ENCODE assay signal across 16 cellular contexts in the genomic region with DNA sequence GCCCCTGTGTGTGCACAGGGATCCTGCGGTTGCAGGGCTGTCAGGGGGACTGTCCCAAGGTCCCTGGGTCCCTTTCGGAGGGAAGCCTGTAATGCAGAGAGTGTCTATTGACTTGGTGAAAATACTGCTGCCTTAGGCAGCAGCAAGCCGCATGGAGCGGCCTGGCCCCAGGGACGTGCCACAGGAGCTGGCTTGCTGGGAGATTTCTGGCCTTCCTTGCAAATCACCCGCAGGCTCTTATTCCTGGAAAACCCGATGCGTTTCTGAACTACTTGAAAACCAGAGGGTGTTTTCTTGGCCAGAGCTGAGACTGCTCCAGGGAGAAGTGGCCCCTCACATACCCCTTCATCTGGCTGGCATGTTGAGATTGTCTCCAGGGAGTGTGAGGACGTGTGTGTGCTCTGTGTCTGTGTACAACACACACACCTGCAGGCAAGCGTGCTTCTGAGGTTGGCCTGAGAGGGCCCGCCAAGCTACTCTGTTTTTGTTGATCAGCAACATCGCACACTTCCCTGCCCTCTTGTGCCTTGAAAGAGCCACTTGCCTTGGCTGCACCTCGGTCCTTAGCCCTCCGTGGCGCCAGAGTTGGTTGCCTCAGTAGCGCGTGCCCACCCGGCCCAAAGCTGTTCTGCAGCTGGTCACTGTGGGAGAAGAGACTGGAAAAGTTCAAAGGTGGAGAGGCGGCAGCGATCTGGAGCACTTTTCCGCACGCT. TPM values are rescaled to one million over a fixed set of nuclear protein-coding genes. Genes with fewer than 3 reads are reported as not detected.
DNase-seq lines count a peak whose midpoint lies in the region; ATAC-seq and TF ChIP-seq lines count a peak whose summit lies in the region.
"Had no signal": no experiment of that assay in that cellular context is flagged by ENCODE, and none has a peak within 500 bp of the region (broad histone marks: within the 10 kb centered on the region; RNA-seq: fewer than 3 reads in every experiment).

No MANE protein-coding gene starts in this region.

- H3K36me3 ChIP-seq in neural cell (ENCODE audit: insufficient read depth, low read length) (no peaks in the 10 kb centered on the region), tibial artery (no peaks in the 10 kb centered on the region), BE2C (no peaks in the 10 kb centered on the region)
- H3K36me3 ChIP-seq: BLaER1 treated with 17β-estradiol and CSF1 and Interleukin-3, amounts not matched to agents 10 nM and 100 nM had no signal

- peak overlapping the region; percentile 63 for H3K27ac ChIP-seq in cingulate gyrus (ENCODE audit: low read depth, low read length)
- peak overlapping the region; percentile 10 for H3K27ac ChIP-seq in neural cell (ENCODE audit: low read length)
- peak overlapping the region; percentile 98 to 100 for H3K27ac ChIP-seq in tibial artery
- no peak overlapping the region for H3K27ac ChIP-seq in RWPE1
- H3K27ac ChIP-seq: BLaER1 treated with 17β-estradiol and CSF1 and Interleukin-3, amounts not matched to agents 10 nM and 100 nM had no signal

- TF ChIP-seq CTCF in neural cell (IDR thresholded peaks at IDR 0.05; ENCODE audit: poor library complexity, severe bottlenecking) (no peak), tibial artery (IDR thresholded peaks at IDR 0.05) (no peak), BE2C (IDR thresholded peaks at IDR 0.05; ENCODE audit: low read depth, low read length) (no peak), RWPE1 (conservative IDR thresholded peaks at IDR 0.05; ENCODE audit: low read depth) (no peak)

- CTCF ChIA-PET in RWPE1 (lab: Yijun Ruan, JAX): no interaction called here

- POLR2A ChIA-PET in RWPE1 (lab: Yijun Ruan, JAX; ENCODE audit: low non-redundant PET): no interaction called here

- peaks cover 96% of the 10 kb centered on the region for H3K79me2 ChIP-seq in neural cell (replicated peaks; ENCODE audit: insufficient read depth, low read length)

- intact Hi-C loops in tibial artery (cut with DNase I; ENCODE audit: low total_unique reads): loop anchor here (5.0 kb wide), 1 partner anchor 33 kb away; no protein-coding TSS in a partner anchor

- no peak for ATAC-seq in HG02981 (IDR thresholded peaks at IDR 0.05; ENCODE audit: unreplicated experiment)
- ATAC-seq: PC-3 had no signal

- H2AFZ ChIP-seq in neural cell (ENCODE audit: low read depth, low read length): no peak overlapping the region

- H3K9ac ChIP-seq in neural cell (ENCODE audit: low read length): peak overlapping the region; percentile 4
- H3K9ac ChIP-seq: BLaER1 treated with 17β-estradiol and CSF1 and Interleukin-3, amounts not matched to agents 10 nM and 100 nM had no signal

- H3K4me2 ChIP-seq in neural cell (ENCODE audit: low read length): no peak overlapping the region
- H3K4me2 ChIP-seq: BLaER1 treated with 17β-estradiol and CSF1 and Interleukin-3, amounts not matched to agents 10 nM and 100 nM had no signal

- H3K9me2 ChIP-seq in neural cell (ENCODE audit: insufficient read depth, low read length): no peaks in the 10 kb centered on the region

- no peak for TF ChIP-seq RAD21 in neural cell (conservative IDR thresholded peaks at IDR 0.05)

- H3K9me3 ChIP-seq in neural cell (ENCODE audit: low read length) (no peaks in the 10 kb centered on the region), tibial artery (no peaks in the 10 kb centered on the region), BE2C (no peaks in the 10 kb centered on the region)
- H3K9me3 ChIP-seq: BLaER1 treated with 17β-estradiol and CSF1 and Interleukin-3, amounts not matched to agents 10 nM and 100 nM had no signal

- DNase-seq in DMS79 treated with DMSO at 0.1 percent for 48 hours (lab: John Stamatoyannopoulos, UW) (peak; percentile 87), tibial artery (no peak), BE2C (no peak), NOMO-1 treated with DMSO at 0.1 percent for 48 hours (lab: John Stamatoyannopoulos, UW; ENCODE audit: unreplicated experiment) (no peak), RWPE1 (ENCODE audit: low spot score) (no peak)
- DNase-seq: GF-D8, NCI-H1092, NCI-H146, NCI-H2081, NCI-H748 treated with DMSO at 0.1 percent for 48 hours, PC-3 had no signal

- H3K27me3 ChIP-seq in neural cell (ENCODE audit: insufficient read depth, low read depth, low read length) (no peaks in the 10 kb centered on the region), tibial artery (no peaks in the 10 kb centered on the region), BE2C (peaks cover 29% of the 10 kb centered on the region)

- peaks cover 0 to 100% (median 84%) of the 10 kb centered on the region in 4 donors for H3K4me1 ChIP-seq in tibial artery
- no peaks in the 10 kb centered on the region for H3K4me1 ChIP-seq in BE2C
- H3K4me1 ChIP-seq: BLaER1 treated with 17β-estradiol and CSF1 and Interleukin-3, amounts not matched to agents 10 nM and 100 nM had no signal

- no peak for TF ChIP-seq EP300 in neural cell (conservative IDR thresholded peaks at IDR 0.05; ENCODE audit: poor library complexity, severe bottlenecking)

- no peaks in the 10 kb centered on the region for H4K20me1 ChIP-seq in neural cell (ENCODE audit: insufficient read depth)

- H3K4me3 ChIP-seq in neural cell (ENCODE audit: low read length) (no peak overlapping the region), tibial artery (peak overlapping the region; percentile 31 to 33), BE2C (ENCODE audit: low read depth, low read length) (no peak overlapping the region)
- H3K4me3 ChIP-seq: BLaER1 treated with 17β-estradiol and CSF1 and Interleukin-3, amounts not matched to agents 10 nM and 100 nM had no signal

- H3F3A ChIP-seq in neural cell (ENCODE audit: insufficient read depth, low read length, poor library complexity, severe bottlenecking): no peaks in the 10 kb centered on the region

TF ChIP-seq in neural cell, 6 proteins besides CTCF, POLR2A, EP300 and RAD21:
- TF ChIP-seq MXI1 (conservative IDR thresholded peaks at IDR 0.05; ENCODE audit: poor library complexity, severe bottlenecking): no peak
- no peak for TF ChIP-seq EZH2 (IDR thresholded peaks at IDR 0.05; ENCODE audit: borderline replicate concordance, insufficient read depth, low read length, poor library complexity, severe bottlenecking)
- TF ChIP-seq POLR2AphosphoS5 (IDR thresholded peaks at IDR 0.05): no peak
- TF ChIP-seq, protein P1, sequence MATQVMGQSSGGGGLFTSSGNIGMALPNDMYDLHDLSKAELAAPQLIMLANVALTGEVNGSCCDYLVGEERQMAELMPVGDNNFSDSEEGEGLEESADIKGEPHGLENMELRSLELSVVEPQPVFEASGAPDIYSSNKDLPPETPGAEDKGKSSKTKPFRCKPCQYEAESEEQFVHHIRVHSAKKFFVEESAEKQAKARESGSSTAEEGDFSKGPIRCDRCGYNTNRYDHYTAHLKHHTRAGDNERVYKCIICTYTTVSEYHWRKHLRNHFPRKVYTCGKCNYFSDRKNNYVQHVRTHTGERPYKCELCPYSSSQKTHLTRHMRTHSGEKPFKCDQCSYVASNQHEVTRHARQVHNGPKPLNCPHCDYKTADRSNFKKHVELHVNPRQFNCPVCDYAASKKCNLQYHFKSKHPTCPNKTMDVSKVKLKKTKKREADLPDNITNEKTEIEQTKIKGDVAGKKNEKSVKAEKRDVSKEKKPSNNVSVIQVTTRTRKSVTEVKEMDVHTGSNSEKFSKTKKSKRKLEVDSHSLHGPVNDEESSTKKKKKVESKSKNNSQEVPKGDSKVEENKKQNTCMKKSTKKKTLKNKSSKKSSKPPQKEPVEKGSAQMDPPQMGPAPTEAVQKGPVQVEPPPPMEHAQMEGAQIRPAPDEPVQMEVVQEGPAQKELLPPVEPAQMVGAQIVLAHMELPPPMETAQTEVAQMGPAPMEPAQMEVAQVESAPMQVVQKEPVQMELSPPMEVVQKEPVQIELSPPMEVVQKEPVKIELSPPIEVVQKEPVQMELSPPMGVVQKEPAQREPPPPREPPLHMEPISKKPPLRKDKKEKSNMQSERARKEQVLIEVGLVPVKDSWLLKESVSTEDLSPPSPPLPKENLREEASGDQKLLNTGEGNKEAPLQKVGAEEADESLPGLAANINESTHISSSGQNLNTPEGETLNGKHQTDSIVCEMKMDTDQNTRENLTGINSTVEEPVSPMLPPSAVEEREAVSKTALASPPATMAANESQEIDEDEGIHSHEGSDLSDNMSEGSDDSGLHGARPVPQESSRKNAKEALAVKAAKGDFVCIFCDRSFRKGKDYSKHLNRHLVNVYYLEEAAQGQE (IDR thresholded peaks at IDR 0.05; ENCODE audit: borderline replicate concordance): no peak
- no peak for TF ChIP-seq SMC3 (conservative IDR thresholded peaks at IDR 0.05; ENCODE audit: poor library complexity)
- no peak for TF ChIP-seq TAF1 (IDR thresholded peaks at IDR 0.05; ENCODE audit: low read depth)

RNA-seq across cellular contexts. Expression of gene PRDM16, which starts 10.5 kb away (rescaled TPM):
- 0.16 and 0.21 TPM in 2 replicates for polyA plus RNA-seq in neural cell
- 2.7 and 5.1 TPM in 2 replicates for polyA minus RNA-seq in neural cell
- not detected for polyA plus RNA-seq in BE2C (2012; ENCODE audit: insufficient read depth, insufficient read length, low read depth)

RNA-seq across cellular contexts. Expression of gene ACTRT2, which starts 58.3 kb away (rescaled TPM):
- not detected in 2 replicates for polyA plus RNA-seq in neural cell
- polyA minus RNA-seq in neural cell: not detected in 2 replicates
- polyA plus RNA-seq in BE2C (2012; ENCODE audit: insufficient read depth, insufficient read length, low read depth): not detected
- polyA plus RNA-seq: H1 had no signal

Comparison
In these comparisons a context has a peak if more than half of its experiments do, and no peak if none do; other contexts are left out.
1. H3K4me3 ChIP-seq: peak in tibial artery (2 of 2); none in neural cell (single experiment) and BE2C (single experiment).